Comparison of ENCODE assay signal across 1 cellular context in the genomic region with DNA sequence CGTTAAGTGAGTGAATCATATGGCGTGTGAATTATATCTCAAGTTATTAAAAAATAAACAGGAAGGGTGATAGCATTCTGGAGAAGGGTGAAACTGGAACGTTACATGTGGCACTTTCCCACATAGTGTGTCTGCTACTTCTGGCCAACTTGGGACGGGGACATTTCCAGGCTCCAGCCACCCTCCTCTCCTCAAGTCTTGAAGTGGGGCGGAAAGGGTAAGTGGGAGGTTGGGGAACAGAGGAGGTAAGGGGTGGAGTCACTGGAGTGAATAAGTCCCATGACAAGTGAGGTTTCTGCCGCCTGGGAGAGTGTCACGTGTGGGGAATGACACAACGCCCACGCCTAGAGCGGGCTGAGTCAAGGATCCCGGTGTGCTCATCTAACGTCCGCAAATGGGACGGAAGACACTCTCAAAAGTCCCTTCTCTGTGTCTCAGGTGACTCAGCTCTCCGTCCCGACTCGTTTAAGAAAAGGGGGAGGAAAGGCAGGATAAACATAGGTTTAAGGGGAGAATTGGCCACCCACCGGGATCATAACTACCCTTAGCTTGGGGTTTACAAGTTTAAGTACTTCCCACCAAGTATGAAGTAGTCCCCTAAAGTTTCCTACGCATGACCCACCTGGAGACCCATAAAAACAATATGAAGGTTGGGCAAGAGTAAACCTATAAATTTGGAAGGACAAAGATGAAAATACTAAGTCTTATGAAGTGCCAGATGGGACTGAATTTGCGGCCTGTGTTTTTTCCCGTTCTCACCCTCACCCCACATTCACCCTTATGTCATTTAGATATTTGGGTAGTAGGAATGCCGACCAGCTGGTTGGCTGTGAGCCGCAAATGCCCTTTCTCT.
TF ChIP-seq lines count a peak whose summit lies in the region.

No MANE protein-coding gene starts in this region.

TF ChIP-seq in HepG2, 621 proteins besides CTCF, POLR2A, EP300 and RAD21 (continued from another document and continues in another):
- TF ChIP-seq MED13 (CRISPR knock-in tag; IDR thresholded peaks at IDR 0.05) (no peak), SKI (IDR thresholded peaks at IDR 0.05; ENCODE audit: partially characterized antibody) (no peak), U2AF2 (IDR thresholded peaks at IDR 0.05; ENCODE audit: low read depth, low read length) (no peak), DPF2 (CRISPR knock-in tag; IDR thresholded peaks at IDR 0.05; ENCODE audit: borderline replicate concordance, low read depth) (no peak), JUN (CRISPR knock-in tag; IDR thresholded peaks at IDR 0.05) (0 out of 2 replicates have a peak, but pooled peaks have one; percentile 41), ZFP1 (CRISPR knock-in tag; IDR thresholded peaks at IDR 0.05) (no peak), HNRNPH1 (optimal IDR thresholded peaks at IDR 0.05; ENCODE audit: low read depth, low read length) (no peak), TBP (CRISPR knock-in tag; IDR thresholded peaks at IDR 0.05) (no peak), ZNF790 (CRISPR knock-in tag; IDR thresholded peaks at IDR 0.05; ENCODE audit: borderline replicate concordance) (no peak), ZBTB3 (CRISPR knock-in tag; IDR thresholded peaks at IDR 0.05; ENCODE audit: borderline replicate concordance, low read depth) (no peak), KLF11 (CRISPR knock-in tag; IDR thresholded peaks at IDR 0.05) (0 out of 2 replicates have a peak, but pooled peaks have one; percentile 25), HDAC6 (IDR thresholded peaks at IDR 0.05; ENCODE audit: low read depth, low read length) (no peak), RFX5 (IDR thresholded peaks at IDR 0.05; ENCODE audit: low read depth, low read length) (no peak), ZNF816 (CRISPR knock-in tag; IDR thresholded peaks at IDR 0.05; ENCODE audit: borderline replicate concordance) (no peak), PAWR (CRISPR knock-in tag; IDR thresholded peaks at IDR 0.05; ENCODE audit: borderline replicate concordance) (no peak), ZNF260 (CRISPR knock-in tag; IDR thresholded peaks at IDR 0.05; ENCODE audit: borderline replicate concordance, low read depth) (no peak), RCOR2 (CRISPR knock-in tag; IDR thresholded peaks at IDR 0.05) (no peak), SP140L (CRISPR knock-in tag; IDR thresholded peaks at IDR 0.05; ENCODE audit: borderline replicate concordance) (0 out of 2 replicates have a peak, but pooled peaks have one; percentile 60), PHF8 (CRISPR knock-in tag; IDR thresholded peaks at IDR 0.05) (0 out of 2 replicates have a peak, but pooled peaks have one; percentile 42), ZNF589 (CRISPR knock-in tag; conservative IDR thresholded peaks at IDR 0.05) (no peak), MEIS2 (CRISPR knock-in tag; IDR thresholded peaks at IDR 0.05) (peak; percentile 41; the same call in 1 of the 2 replicates), ZC3H4 (CRISPR knock-in tag; IDR thresholded peaks at IDR 0.05; ENCODE audit: borderline replicate concordance) (no peak; the same call in 1 of the 2 replicates), ZNF232 (CRISPR knock-in tag; IDR thresholded peaks at IDR 0.05; ENCODE audit: borderline replicate concordance) (no peak), NFYB (CRISPR knock-in tag; IDR thresholded peaks at IDR 0.05) (no peak; the same call in 1 of the 2 replicates), YEATS2 (CRISPR knock-in tag; IDR thresholded peaks at IDR 0.05; ENCODE audit: borderline replicate concordance) (no peak), GFI1 (CRISPR knock-in tag; IDR thresholded peaks at IDR 0.05; ENCODE audit: borderline replicate concordance) (no peak), ZSCAN25 (CRISPR knock-in tag; IDR thresholded peaks at IDR 0.05) (no peak), FOXO1 (CRISPR knock-in tag; IDR thresholded peaks at IDR 0.05) (peak; percentile 38; the same call in 1 of the 2 replicates)
- TF ChIP-seq, protein P1, sequence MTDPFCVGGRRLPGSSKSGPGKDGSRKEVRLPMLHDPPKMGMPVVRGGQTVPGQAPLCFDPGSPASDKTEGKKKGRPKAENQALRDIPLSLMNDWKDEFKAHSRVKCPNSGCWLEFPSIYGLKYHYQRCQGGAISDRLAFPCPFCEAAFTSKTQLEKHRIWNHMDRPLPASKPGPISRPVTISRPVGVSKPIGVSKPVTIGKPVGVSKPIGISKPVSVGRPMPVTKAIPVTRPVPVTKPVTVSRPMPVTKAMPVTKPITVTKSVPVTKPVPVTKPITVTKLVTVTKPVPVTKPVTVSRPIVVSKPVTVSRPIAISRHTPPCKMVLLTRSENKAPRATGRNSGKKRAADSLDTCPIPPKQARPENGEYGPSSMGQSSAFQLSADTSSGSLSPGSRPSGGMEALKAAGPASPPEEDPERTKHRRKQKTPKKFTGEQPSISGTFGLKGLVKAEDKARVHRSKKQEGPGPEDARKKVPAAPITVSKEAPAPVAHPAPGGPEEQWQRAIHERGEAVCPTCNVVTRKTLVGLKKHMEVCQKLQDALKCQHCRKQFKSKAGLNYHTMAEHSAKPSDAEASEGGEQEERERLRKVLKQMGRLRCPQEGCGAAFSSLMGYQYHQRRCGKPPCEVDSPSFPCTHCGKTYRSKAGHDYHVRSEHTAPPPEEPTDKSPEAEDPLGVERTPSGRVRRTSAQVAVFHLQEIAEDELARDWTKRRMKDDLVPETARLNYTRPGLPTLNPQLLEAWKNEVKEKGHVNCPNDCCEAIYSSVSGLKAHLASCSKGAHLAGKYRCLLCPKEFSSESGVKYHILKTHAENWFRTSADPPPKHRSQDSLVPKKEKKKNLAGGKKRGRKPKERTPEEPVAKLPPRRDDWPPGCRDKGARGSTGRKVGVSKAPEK (CRISPR knock-in tag; IDR thresholded peaks at IDR 0.05; ENCODE audit: borderline replicate concordance) = no peak
- TF ChIP-seq, protein P2, sequence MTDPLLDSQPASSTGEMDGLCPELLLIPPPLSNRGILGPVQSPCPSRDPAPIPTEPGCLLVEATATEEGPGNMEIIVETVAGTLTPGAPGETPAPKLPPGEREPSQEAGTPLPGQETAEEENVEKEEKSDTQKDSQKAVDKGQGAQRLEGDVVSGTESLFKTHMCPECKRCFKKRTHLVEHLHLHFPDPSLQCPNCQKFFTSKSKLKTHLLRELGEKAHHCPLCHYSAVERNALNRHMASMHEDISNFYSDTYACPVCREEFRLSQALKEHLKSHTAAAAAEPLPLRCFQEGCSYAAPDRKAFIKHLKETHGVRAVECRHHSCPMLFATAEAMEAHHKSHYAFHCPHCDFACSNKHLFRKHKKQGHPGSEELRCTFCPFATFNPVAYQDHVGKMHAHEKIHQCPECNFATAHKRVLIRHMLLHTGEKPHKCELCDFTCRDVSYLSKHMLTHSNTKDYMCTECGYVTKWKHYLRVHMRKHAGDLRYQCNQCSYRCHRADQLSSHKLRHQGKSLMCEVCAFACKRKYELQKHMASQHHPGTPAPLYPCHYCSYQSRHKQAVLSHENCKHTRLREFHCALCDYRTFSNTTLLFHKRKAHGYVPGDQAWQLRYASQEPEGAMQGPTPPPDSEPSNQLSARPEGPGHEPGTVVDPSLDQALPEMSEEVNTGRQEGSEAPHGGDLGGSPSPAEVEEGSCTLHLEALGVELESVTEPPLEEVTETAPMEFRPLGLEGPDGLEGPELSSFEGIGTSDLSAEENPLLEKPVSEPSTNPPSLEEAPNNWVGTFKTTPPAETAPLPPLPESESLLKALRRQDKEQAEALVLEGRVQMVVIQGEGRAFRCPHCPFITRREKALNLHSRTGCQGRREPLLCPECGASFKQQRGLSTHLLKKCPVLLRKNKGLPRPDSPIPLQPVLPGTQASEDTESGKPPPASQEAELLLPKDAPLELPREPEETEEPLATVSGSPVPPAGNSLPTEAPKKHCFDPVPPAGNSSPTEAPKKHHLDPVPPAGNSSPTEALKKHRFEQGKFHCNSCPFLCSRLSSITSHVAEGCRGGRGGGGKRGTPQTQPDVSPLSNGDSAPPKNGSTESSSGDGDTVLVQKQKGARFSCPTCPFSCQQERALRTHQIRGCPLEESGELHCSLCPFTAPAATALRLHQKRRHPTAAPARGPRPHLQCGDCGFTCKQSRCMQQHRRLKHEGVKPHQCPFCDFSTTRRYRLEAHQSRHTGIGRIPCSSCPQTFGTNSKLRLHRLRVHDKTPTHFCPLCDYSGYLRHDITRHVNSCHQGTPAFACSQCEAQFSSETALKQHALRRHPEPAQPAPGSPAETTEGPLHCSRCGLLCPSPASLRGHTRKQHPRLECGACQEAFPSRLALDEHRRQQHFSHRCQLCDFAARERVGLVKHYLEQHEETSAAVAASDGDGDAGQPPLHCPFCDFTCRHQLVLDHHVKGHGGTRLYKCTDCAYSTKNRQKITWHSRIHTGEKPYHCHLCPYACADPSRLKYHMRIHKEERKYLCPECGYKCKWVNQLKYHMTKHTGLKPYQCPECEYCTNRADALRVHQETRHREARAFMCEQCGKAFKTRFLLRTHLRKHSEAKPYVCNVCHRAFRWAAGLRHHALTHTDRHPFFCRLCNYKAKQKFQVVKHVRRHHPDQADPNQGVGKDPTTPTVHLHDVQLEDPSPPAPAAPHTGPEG (CRISPR knock-in tag; IDR thresholded peaks at IDR 0.05) = no peak
- TF ChIP-seq, protein P3, sequence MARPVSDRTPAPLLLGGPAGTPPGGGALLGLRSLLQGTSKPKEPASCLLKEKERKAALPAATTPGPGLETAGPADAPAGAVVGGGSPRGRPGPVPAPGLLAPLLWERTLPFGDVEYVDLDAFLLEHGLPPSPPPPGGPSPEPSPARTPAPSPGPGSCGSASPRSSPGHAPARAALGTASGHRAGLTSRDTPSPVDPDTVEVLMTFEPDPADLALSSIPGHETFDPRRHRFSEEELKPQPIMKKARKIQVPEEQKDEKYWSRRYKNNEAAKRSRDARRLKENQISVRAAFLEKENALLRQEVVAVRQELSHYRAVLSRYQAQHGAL (CRISPR knock-in tag; IDR thresholded peaks at IDR 0.05; ENCODE audit: not compliant biosample characterization) = no peak
- TF ChIP-seq, protein P4, sequence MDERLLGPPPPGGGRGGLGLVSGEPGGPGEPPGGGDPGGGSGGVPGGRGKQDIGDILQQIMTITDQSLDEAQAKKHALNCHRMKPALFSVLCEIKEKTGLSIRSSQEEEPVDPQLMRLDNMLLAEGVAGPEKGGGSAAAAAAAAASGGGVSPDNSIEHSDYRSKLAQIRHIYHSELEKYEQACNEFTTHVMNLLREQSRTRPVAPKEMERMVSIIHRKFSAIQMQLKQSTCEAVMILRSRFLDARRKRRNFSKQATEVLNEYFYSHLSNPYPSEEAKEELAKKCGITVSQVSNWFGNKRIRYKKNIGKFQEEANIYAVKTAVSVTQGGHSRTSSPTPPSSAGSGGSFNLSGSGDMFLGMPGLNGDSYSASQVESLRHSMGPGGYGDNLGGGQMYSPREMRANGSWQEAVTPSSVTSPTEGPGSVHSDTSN (CRISPR knock-in tag; IDR thresholded peaks at IDR 0.05) = no peak
- TF ChIP-seq, protein P5, sequence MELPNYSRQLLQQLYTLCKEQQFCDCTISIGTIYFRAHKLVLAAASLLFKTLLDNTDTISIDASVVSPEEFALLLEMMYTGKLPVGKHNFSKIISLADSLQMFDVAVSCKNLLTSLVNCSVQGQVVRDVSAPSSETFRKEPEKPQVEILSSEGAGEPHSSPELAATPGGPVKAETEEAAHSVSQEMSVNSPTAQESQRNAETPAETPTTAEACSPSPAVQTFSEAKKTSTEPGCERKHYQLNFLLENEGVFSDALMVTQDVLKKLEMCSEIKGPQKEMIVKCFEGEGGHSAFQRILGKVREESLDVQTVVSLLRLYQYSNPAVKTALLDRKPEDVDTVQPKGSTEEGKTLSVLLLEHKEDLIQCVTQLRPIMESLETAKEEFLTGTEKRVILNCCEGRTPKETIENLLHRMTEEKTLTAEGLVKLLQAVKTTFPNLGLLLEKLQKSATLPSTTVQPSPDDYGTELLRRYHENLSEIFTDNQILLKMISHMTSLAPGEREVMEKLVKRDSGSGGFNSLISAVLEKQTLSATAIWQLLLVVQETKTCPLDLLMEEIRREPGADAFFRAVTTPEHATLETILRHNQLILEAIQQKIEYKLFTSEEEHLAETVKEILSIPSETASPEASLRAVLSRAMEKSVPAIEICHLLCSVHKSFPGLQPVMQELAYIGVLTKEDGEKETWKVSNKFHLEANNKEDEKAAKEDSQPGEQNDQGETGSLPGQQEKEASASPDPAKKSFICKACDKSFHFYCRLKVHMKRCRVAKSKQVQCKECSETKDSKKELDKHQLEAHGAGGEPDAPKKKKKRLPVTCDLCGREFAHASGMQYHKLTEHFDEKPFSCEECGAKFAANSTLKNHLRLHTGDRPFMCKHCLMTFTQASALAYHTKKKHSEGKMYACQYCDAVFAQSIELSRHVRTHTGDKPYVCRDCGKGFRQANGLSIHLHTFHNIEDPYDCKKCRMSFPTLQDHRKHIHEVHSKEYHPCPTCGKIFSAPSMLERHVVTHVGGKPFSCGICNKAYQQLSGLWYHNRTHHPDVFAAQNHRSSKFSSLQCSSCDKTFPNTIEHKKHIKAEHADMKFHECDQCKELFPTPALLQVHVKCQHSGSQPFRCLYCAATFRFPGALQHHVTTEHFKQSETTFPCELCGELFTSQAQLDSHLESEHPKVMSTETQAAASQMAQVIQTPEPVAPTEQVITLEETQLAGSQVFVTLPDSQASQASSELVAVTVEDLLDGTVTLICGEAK (IDR thresholded peaks at IDR 0.05) = no peak
- TF ChIP-seq, protein P5 (CRISPR knock-in tag; IDR thresholded peaks at IDR 0.05) = 0 out of 2 replicates have a peak, but pooled peaks have one; percentile 36
